In genomic region chr19:7928334-7928706, GRCh38 we compare ENCODE assay signal across 8 cellular contexts. TPM values are rescaled to one million over a fixed set of nuclear protein-coding genes. Genes with fewer than 3 reads are reported as not detected.
A peak's percentile ranks its signal among the peaks of the same experiment; 100 is the strongest.
DNase-seq lines count a peak whose midpoint lies in the region; ATAC-seq lines count a peak whose summit lies in the region.
"Had no signal": no experiment of that assay in that cellular context is flagged by ENCODE, and none has a peak within 500 bp of the region (broad histone marks: within the 10 kb centered on the region; RNA-seq: fewer than 3 reads in every experiment).

No MANE protein-coding gene starts in this region.

- H3K4me3 Mint-ChIP-seq in activated T-helper 2 cell treated with anti-CD3 and anti-CD28 coated beads, Interferon-gamma antibody, Interleukin-2, Interleukin-4, amounts not matched to agents 10 μg/mL and 5 μg/mL and 100 μg/mL, durations not matched to agents 14 hours and 24 hours and 36 hours (ENCODE audit: low read depth) = no peak overlapping the region

- H3K36me3 ChIP-seq in HUES48 (ENCODE audit: control insufficient read depth, insufficient read depth, low read length) (peaks cover 36% of the 10 kb centered on the region), rectal smooth muscle tissue (ENCODE audit: control insufficient read depth, insufficient read depth, low read length) (peaks cover 13% of the 10 kb centered on the region)

- no peak overlapping the region for H3K4me3 ChIP-seq in HUES48 (ENCODE audit: low read depth, low read length)
- no peak overlapping the region for H3K4me3 ChIP-seq in rectal smooth muscle tissue (ENCODE audit: low read length)

- H3K27ac ChIP-seq in HUES48 (ENCODE audit: low read depth, low read length) (peak overlapping the region; percentile 73), rectal smooth muscle tissue (ENCODE audit: low read depth, low read length) (peak overlapping the region; percentile 99)

- no peak overlapping the region for H3K27ac Mint-ChIP-seq in activated T-helper 2 cell treated with anti-CD3 and anti-CD28 coated beads, Interferon-gamma antibody, Interleukin-2, Interleukin-4, amounts not matched to agents 10 μg/mL and 5 μg/mL and 100 μg/mL, durations not matched to agents 14 hours and 24 hours and 36 hours

- no peaks in the 10 kb centered on the region for H3K9me3 Mint-ChIP-seq in activated T-helper 2 cell treated with anti-CD3 and anti-CD28 coated beads, Interferon-gamma antibody, Interleukin-2, Interleukin-4, amounts not matched to agents 10 μg/mL and 5 μg/mL and 100 μg/mL, durations not matched to agents 14 hours and 24 hours and 36 hours

- peaks cover 12% of the 10 kb centered on the region for H3K4me1 Mint-ChIP-seq in activated T-helper 2 cell treated with anti-CD3 and anti-CD28 coated beads, Interferon-gamma antibody, Interleukin-2, Interleukin-4, amounts not matched to agents 10 μg/mL and 5 μg/mL and 100 μg/mL, durations not matched to agents 14 hours and 24 hours and 36 hours (ENCODE audit: low read depth)

- H3K4me1 ChIP-seq in HUES48 (ENCODE audit: control insufficient read depth, insufficient read depth, low read length) = peaks cover 3% of the 10 kb centered on the region; the same call in 1 of the 2 replicates
- peaks cover 61% of the 10 kb centered on the region for H3K4me1 ChIP-seq in rectal smooth muscle tissue (ENCODE audit: control insufficient read depth, insufficient read depth, low read length)

- intact Hi-C loops in activated T-helper 2 cell treated with anti-CD3 and anti-CD28 coated beads, Interferon-gamma antibody, Interleukin-2, Interleukin-4, amounts not matched to agents 10 μg/mL and 5 μg/mL and 100 μg/mL, durations not matched to agents 14 hours and 24 hours and 36 hours (cut with micrococcal nuclease) = no loop called here

- H3K27me3 Mint-ChIP-seq in activated T-helper 2 cell treated with anti-CD3 and anti-CD28 coated beads, Interferon-gamma antibody, Interleukin-2, Interleukin-4, amounts not matched to agents 10 μg/mL and 5 μg/mL and 100 μg/mL, durations not matched to agents 14 hours and 24 hours and 36 hours (ENCODE audit: low read depth) = no peaks in the 10 kb centered on the region

- ATAC-seq in HG02885 (IDR thresholded peaks at IDR 0.05; ENCODE audit: poor library complexity, unreplicated experiment) = no peak

- no peak overlapping the region for H3K9ac ChIP-seq in HUES48 (ENCODE audit: low read depth, low read length)
- H3K9ac ChIP-seq in rectal smooth muscle tissue (ENCODE audit: low read length) = no peak overlapping the region

- H3K27me3 ChIP-seq in HUES48 (ENCODE audit: control insufficient read depth, insufficient read depth, low read length) (no peaks in the 10 kb centered on the region), rectal smooth muscle tissue (ENCODE audit: control insufficient read depth, insufficient read depth, low read length) (no peaks in the 10 kb centered on the region)

- H3K36me3 Mint-ChIP-seq in activated T-helper 2 cell treated with anti-CD3 and anti-CD28 coated beads, Interferon-gamma antibody, Interleukin-2, Interleukin-4, amounts not matched to agents 10 μg/mL and 5 μg/mL and 100 μg/mL, durations not matched to agents 14 hours and 24 hours and 36 hours (ENCODE audit: low read depth) = peaks cover 27% of the 10 kb centered on the region

- DNase-seq in ecto neural progenitor cell (ENCODE audit: low spot score) = peak; percentile 39
- no peak for DNase-seq in DMS153 treated with DMSO at 0.1 percent for 48 hours (lab: John Stamatoyannopoulos, UW; ENCODE audit: unreplicated experiment)
- DNase-seq in activated T-helper 2 cell treated with anti-CD3 and anti-CD28 coated beads, Interferon-gamma antibody, Interleukin-2, Interleukin-4, amounts not matched to agents 10 μg/mL and 5 μg/mL and 100 μg/mL, durations not matched to agents 14 hours and 24 hours and 36 hours (ENCODE audit: low spot score) = no peak
- DNase-seq: stimulated activated CD4-positive, alpha-beta T cell treated with anti-CD3 and anti-CD28 coated beads, Interleukin-1b, Interleukin-23, amount 100 ng/mL, for 48 hours; T-helper 9 cell had no signal

- H3K9me3 ChIP-seq in HUES48 (ENCODE audit: control insufficient read depth, insufficient read depth, low read length) = no peaks in the 10 kb centered on the region

RNA-seq across cellular contexts. Expression of gene CTXN1, which starts 2.4 kb away (rescaled TPM):
- total RNA-seq in activated T-helper 2 cell treated with anti-CD3 and anti-CD28 coated beads, Interferon-gamma antibody, Interleukin-2, Interleukin-4, amounts not matched to agents 10 μg/mL and 5 μg/mL and 100 μg/mL, durations not matched to agents 14 hours and 24 hours and 36 hours = 0.50 and 0.53 TPM in 2 replicates

RNA-seq across cellular contexts. Expression of gene SNAPC2, which starts 8.2 kb away (rescaled TPM):
- 18.4 and 19.5 TPM in 2 replicates for total RNA-seq in activated T-helper 2 cell treated with anti-CD3 and anti-CD28 coated beads, Interferon-gamma antibody, Interleukin-2, Interleukin-4, amounts not matched to agents 10 μg/mL and 5 μg/mL and 100 μg/mL, durations not matched to agents 14 hours and 24 hours and 36 hours

RNA-seq across cellular contexts. Expression of gene TGFBR3L, which starts 13.7 kb away (rescaled TPM):
- 6.3 TPM in 2 replicates for total RNA-seq in activated T-helper 2 cell treated with anti-CD3 and anti-CD28 coated beads, Interferon-gamma antibody, Interleukin-2, Interleukin-4, amounts not matched to agents 10 μg/mL and 5 μg/mL and 100 μg/mL, durations not matched to agents 14 hours and 24 hours and 36 hours

RNA-seq across cellular contexts. Expression of gene TIMM44, which starts 15.1 kb away (rescaled TPM):
- total RNA-seq in activated T-helper 2 cell treated with anti-CD3 and anti-CD28 coated beads, Interferon-gamma antibody, Interleukin-2, Interleukin-4, amounts not matched to agents 10 μg/mL and 5 μg/mL and 100 μg/mL, durations not matched to agents 14 hours and 24 hours and 36 hours = 79.2 and 90.2 TPM in 2 replicates

RNA-seq across cellular contexts. Expression of gene MAP2K7, which starts 24.6 kb away (rescaled TPM):
- 43.0 and 44.6 TPM in 2 replicates for total RNA-seq in activated T-helper 2 cell treated with anti-CD3 and anti-CD28 coated beads, Interferon-gamma antibody, Interleukin-2, Interleukin-4, amounts not matched to agents 10 μg/mL and 5 μg/mL and 100 μg/mL, durations not matched to agents 14 hours and 24 hours and 36 hours
